ENCODE assay signal across 38 cellular contexts in genomic region chr3:87968668-87969067, GRCh38.
"Had no signal": no experiment of that assay in that cellular context is flagged by ENCODE, and none has a peak within 500 bp of the region (broad histone marks: within the 10 kb centered on the region; RNA-seq: fewer than 3 reads in every experiment).

No MANE protein-coding gene starts in this region.

- H3K36me3 ChIP-seq: adrenal gland, ascending aorta, brain microvascular endothelial cell, breast epithelium, cardiac muscle cell had no signal

- H3K4me3 Mint-ChIP-seq: activated naive CD4-positive, alpha-beta T cell treated with anti-CD3 and anti-CD28 coated beads for 36 hours; activated naive CD4-positive, alpha-beta T cell treated with anti-CD3 and anti-CD28 coated beads, Interleukin-2, amount 10 ng/mL, durations not matched to agents 7 days and 5 days; activated naive CD4-positive, alpha-beta T cell treated with anti-CD3 and anti-CD28 coated beads, Interleukin-2, amount 50 U/mL, for 24 hours; activated naive CD8-positive, alpha-beta T cell; activated naive CD8-positive, alpha-beta T cell treated with anti-CD3 and anti-CD28 coated beads for 36 hours; activated naive CD8-positive, alpha-beta T cell treated with anti-CD3 and anti-CD28 coated beads, Interleukin-2, amount 10 ng/mL, durations not matched to agents 7 days and 5 days; activated naive CD8-positive, alpha-beta T cell treated with anti-CD3 and anti-CD28 coated beads, Interleukin-2, amount 50 U/mL, for 24 hours; activated T-cell treated with anti-CD3 and anti-CD28 coated beads, Interleukin-2, amount 50 U/mL, for 24 hours; activated T-cell treated with anti-CD3 and anti-CD28 coated beads, Interleukin-2, amount 50 U/mL, for 4 hours; activated T-cell treated with anti-CD3 and anti-CD28 coated beads, Interleukin-2, amount 50 U/mL, for 72 hours; activated T-helper 1 cell treated with anti-CD3 and anti-CD28 coated beads, Interleukin-12 subunit alpha, Interleukin-12 subunit beta, Interleukin-2, Interleukin-4 antibody, amounts not matched to agents 30 ng/mL and 10 ng/mL and 1 ng/mL, durations not matched to agents 14 hours and 24 hours and 36 hours; activated T-helper 17 cell treated with anti-CD3 and anti-CD28 coated beads, Interleukin-2, amount 50 U/mL, for 72 hours; brain; central memory CD8-positive, alpha-beta T cell had no signal

- ATAC-seq: activated naive CD8-positive, alpha-beta T cell treated with anti-CD3 and anti-CD28 coated beads, Interleukin-2, amount 50 U/mL, for 24 hours; activated T-cell treated with anti-CD3 and anti-CD28 coated beads, Interleukin-2, amount 50 U/mL, for 4 hours; activated T-cell treated with anti-CD3 and anti-CD28 coated beads, Interleukin-2, amount 50 U/mL, for 72 hours; activated T-helper 17 cell treated with anti-CD3 and anti-CD28 coated beads, Interleukin-2, amount 50 U/mL, for 72 hours; body of pancreas had no signal

- H3K27me3 Mint-ChIP-seq: activated naive CD8-positive, alpha-beta T cell treated with anti-CD3 and anti-CD28 coated beads for 36 hours; activated T-cell treated with anti-CD3 and anti-CD28 coated beads, Interleukin-2, amount 50 U/mL, for 24 hours; brain had no signal

- H3K4me1 ChIP-seq: adrenal gland, ascending aorta, body of pancreas, breast epithelium had no signal

- H3K9me3 Mint-ChIP-seq: activated naive CD4-positive, alpha-beta T cell treated with anti-CD3 and anti-CD28 coated beads for 36 hours; activated naive CD4-positive, alpha-beta T cell treated with anti-CD3 and anti-CD28 coated beads, Interleukin-2, amount 10 ng/mL, durations not matched to agents 7 days and 5 days; activated naive CD4-positive, alpha-beta T cell treated with anti-CD3 and anti-CD28 coated beads, Interleukin-2, amount 50 U/mL, for 24 hours; activated naive CD8-positive, alpha-beta T cell treated with anti-CD3 and anti-CD28 coated beads for 36 hours; activated naive CD8-positive, alpha-beta T cell treated with anti-CD3 and anti-CD28 coated beads, Interleukin-2, amount 10 ng/mL, durations not matched to agents 7 days and 5 days; activated naive CD8-positive, alpha-beta T cell treated with anti-CD3 and anti-CD28 coated beads, Interleukin-2, amount 50 U/mL, for 24 hours; activated T-cell treated with anti-CD3 and anti-CD28 coated beads, Interleukin-2, amount 50 U/mL, for 24 hours; activated T-cell treated with anti-CD3 and anti-CD28 coated beads, Interleukin-2, amount 50 U/mL, for 4 hours; activated T-cell treated with anti-CD3 and anti-CD28 coated beads, Interleukin-2, amount 50 U/mL, for 72 hours; activated T-helper 1 cell treated with anti-CD3 and anti-CD28 coated beads, Interleukin-12 subunit alpha, Interleukin-12 subunit beta, Interleukin-2, Interleukin-4 antibody, amounts not matched to agents 30 ng/mL and 10 ng/mL and 1 ng/mL, durations not matched to agents 14 hours and 24 hours and 36 hours; activated T-helper 17 cell treated with anti-CD3 and anti-CD28 coated beads, Interleukin-2, amount 50 U/mL, for 72 hours; activated T-helper 2 cell treated with anti-CD3 and anti-CD28 coated beads, Interferon-gamma antibody, Interleukin-2, Interleukin-4, amounts not matched to agents 10 μg/mL and 5 μg/mL and 100 μg/mL, durations not matched to agents 14 hours and 24 hours and 36 hours; central memory CD8-positive, alpha-beta T cell had no signal

- H3K27me3 ChIP-seq: adrenal gland, ascending aorta, body of pancreas, brain microvascular endothelial cell, breast epithelium, cardiac muscle cell had no signal

- H3K9me3 ChIP-seq: adrenal gland, ascending aorta, body of pancreas, breast epithelium had no signal

- H3K36me3 Mint-ChIP-seq: activated naive CD4-positive, alpha-beta T cell treated with anti-CD3 and anti-CD28 coated beads, Interleukin-2, amount 10 ng/mL, durations not matched to agents 7 days and 5 days; activated naive CD4-positive, alpha-beta T cell treated with anti-CD3 and anti-CD28 coated beads, Interleukin-2, amount 50 U/mL, for 24 hours; activated naive CD8-positive, alpha-beta T cell; activated naive CD8-positive, alpha-beta T cell treated with anti-CD3 and anti-CD28 coated beads for 36 hours; activated naive CD8-positive, alpha-beta T cell treated with anti-CD3 and anti-CD28 coated beads, Interleukin-2, amount 10 ng/mL, durations not matched to agents 7 days and 5 days; brain had no signal

- H3K4me3 ChIP-seq: adrenal gland, ascending aorta, body of pancreas, breast epithelium, cardiac muscle cell had no signal

- H3K27ac ChIP-seq: adrenal gland, ascending aorta, body of pancreas, brain microvascular endothelial cell, breast epithelium, cardiac muscle cell had no signal

- FAIRE-seq: astrocyte, bronchial epithelial cell had no signal

- H3K4me1 Mint-ChIP-seq: activated naive CD4-positive, alpha-beta T cell treated with anti-CD3 and anti-CD28 coated beads, Interleukin-2, amount 10 ng/mL, durations not matched to agents 7 days and 5 days; activated naive CD4-positive, alpha-beta T cell treated with anti-CD3 and anti-CD28 coated beads, Interleukin-2, amount 50 U/mL, for 24 hours; activated naive CD8-positive, alpha-beta T cell treated with anti-CD3 and anti-CD28 coated beads for 36 hours; activated naive CD8-positive, alpha-beta T cell treated with anti-CD3 and anti-CD28 coated beads, Interleukin-2, amount 10 ng/mL, durations not matched to agents 7 days and 5 days; activated naive CD8-positive, alpha-beta T cell treated with anti-CD3 and anti-CD28 coated beads, Interleukin-2, amount 50 U/mL, for 24 hours; activated T-helper 17 cell treated with anti-CD3 and anti-CD28 coated beads, Interleukin-2, amount 50 U/mL, for 72 hours; central memory CD8-positive, alpha-beta T cell had no signal

- DNase-seq: activated effector memory CD4-positive, alpha-beta T cell treated with anti-CD3 and anti-CD28 coated beads, Interleukin-2, amount 50 U/mL, for 16 hours; activated effector memory CD4-positive, alpha-beta T cell treated with Interleukin-2 at 50 U/mL for 16 hours; activated gamma-delta T cell; activated gamma-delta T cell treated with Interleukin-2 at 50 U/mL for 16 hours; activated naive CD4-positive, alpha-beta T cell; activated naive CD4-positive, alpha-beta T cell treated with anti-CD3 and anti-CD28 coated beads for 36 hours; activated naive CD4-positive, alpha-beta T cell treated with anti-CD3 and anti-CD28 coated beads, Interleukin-2, amount 10 ng/mL, durations not matched to agents 7 days and 5 days; activated naive CD4-positive, alpha-beta T cell treated with anti-CD3 and anti-CD28 coated beads, Interleukin-2, amount 50 U/mL, for 16 hours; activated naive CD4-positive, alpha-beta T cell treated with Interleukin-2 at 50 U/mL for 16 hours; activated naive CD8-positive, alpha-beta T cell treated with anti-CD3 and anti-CD28 coated beads for 36 hours; activated naive CD8-positive, alpha-beta T cell treated with anti-CD3 and anti-CD28 coated beads, Interleukin-2, amount 10 ng/mL, durations not matched to agents 7 days and 5 days; activated naive CD8-positive, alpha-beta T cell treated with anti-CD3 and anti-CD28 coated beads, Interleukin-2, amount 50 U/mL, for 24 hours; activated T-cell treated with anti-CD3 and anti-CD28 coated beads, Interleukin-2, amount 50 U/mL, for 1 hour; activated T-cell treated with anti-CD3 and anti-CD28 coated beads, Interleukin-2, amount 50 U/mL, for 24 hours; activated T-cell treated with anti-CD3 and anti-CD28 coated beads, Interleukin-2, amount 50 U/mL, for 4 hours; activated T-cell treated with anti-CD3 and anti-CD28 coated beads, Interleukin-2, amount 50 U/mL, for 48 hours; activated T-cell treated with anti-CD3 and anti-CD28 coated beads, Interleukin-2, amount 50 U/mL, for 72 hours; adrenal gland; amniotic stem cell; amygdala; aorta; body of pancreas; brain microvascular endothelial cell; caudate nucleus; central memory CD4-positive, alpha-beta T cell; cerebellar nuclear complex had no signal

- H3K27ac Mint-ChIP-seq: activated naive CD4-positive, alpha-beta T cell treated with anti-CD3 and anti-CD28 coated beads for 36 hours; activated naive CD4-positive, alpha-beta T cell treated with anti-CD3 and anti-CD28 coated beads, Interleukin-2, amount 10 ng/mL, durations not matched to agents 7 days and 5 days; activated naive CD4-positive, alpha-beta T cell treated with anti-CD3 and anti-CD28 coated beads, Interleukin-2, amount 50 U/mL, for 24 hours; activated naive CD8-positive, alpha-beta T cell; activated naive CD8-positive, alpha-beta T cell treated with anti-CD3 and anti-CD28 coated beads for 36 hours; activated naive CD8-positive, alpha-beta T cell treated with anti-CD3 and anti-CD28 coated beads, Interleukin-2, amount 10 ng/mL, durations not matched to agents 7 days and 5 days; activated naive CD8-positive, alpha-beta T cell treated with anti-CD3 and anti-CD28 coated beads, Interleukin-2, amount 50 U/mL, for 24 hours; activated T-cell treated with anti-CD3 and anti-CD28 coated beads, Interleukin-2, amount 50 U/mL, for 24 hours; activated T-cell treated with anti-CD3 and anti-CD28 coated beads, Interleukin-2, amount 50 U/mL, for 72 hours; activated T-helper 1 cell treated with anti-CD3 and anti-CD28 coated beads, Interleukin-12 subunit alpha, Interleukin-12 subunit beta, Interleukin-2, Interleukin-4 antibody, amounts not matched to agents 30 ng/mL and 10 ng/mL and 1 ng/mL, durations not matched to agents 14 hours and 24 hours and 36 hours; activated T-helper 17 cell treated with anti-CD3 and anti-CD28 coated beads, Interleukin-2, amount 50 U/mL, for 72 hours; activated T-helper 2 cell treated with anti-CD3 and anti-CD28 coated beads, Interferon-gamma antibody, Interleukin-2, Interleukin-4, amounts not matched to agents 10 μg/mL and 5 μg/mL and 100 μg/mL, durations not matched to agents 14 hours and 24 hours and 36 hours had no signal
